ENCODE assay signal across 7 cellular contexts in the genomic region with DNA sequence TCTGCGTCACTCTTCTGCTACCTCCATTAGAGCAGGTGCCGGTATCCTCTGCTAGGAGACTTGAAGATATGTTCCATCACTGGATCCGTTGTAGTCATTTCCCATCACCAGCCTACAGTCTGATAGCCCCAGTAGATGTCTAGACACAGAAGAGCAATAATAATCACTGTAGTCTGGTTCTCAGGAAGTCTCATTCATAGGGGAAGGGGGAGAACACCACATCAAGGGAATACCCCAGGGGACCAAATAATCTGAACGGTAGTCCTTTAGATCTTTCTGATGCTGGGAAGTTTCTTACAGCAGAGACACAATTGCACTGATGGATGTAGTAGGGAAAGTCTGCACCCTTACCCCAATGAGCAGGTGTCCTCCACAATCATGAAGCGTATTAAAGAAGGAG.
"Had no signal": no experiment of that assay in that cellular context is flagged by ENCODE, and none has a peak within 500 bp of the region (broad histone marks: within the 10 kb centered on the region; RNA-seq: fewer than 3 reads in every experiment).

No MANE protein-coding gene starts in this region.

- DNase-seq: IMR-90, KBM-7, KG1 had no signal

- H3K4me3 ChIP-seq: K562 had no signal

- H3K9ac ChIP-seq: KMS-11 had no signal

- H3K4me2 ChIP-seq: KMS-11 had no signal

- ATAC-seq: HepG2, K562 had no signal

- H3K27ac ChIP-seq: HL-60, KMS-11 had no signal
